Comparison of ENCODE assay signal across 17 cellular contexts in genomic region chr2:215899111-215900074, GRCh38.
A peak's percentile ranks its signal among the peaks of the same experiment; 100 is the strongest.
DNase-seq lines count a peak whose midpoint lies in the region; ATAC-seq, FAIRE-seq and TF ChIP-seq lines count a peak whose summit lies in the region.
"Had no signal": no experiment of that assay in that cellular context is flagged by ENCODE, and none has a peak within 500 bp of the region (broad histone marks: within the 10 kb centered on the region; RNA-seq: fewer than 3 reads in every experiment).

No MANE protein-coding gene starts in this region.

- peak; percentile 86 for DNase-seq in AG08395 (ENCODE audit: low spot score)
- DNase-seq in HFF-Myc (ENCODE audit: extremely low read depth, low read depth) = peak; percentile 45
- DNase-seq in astrocyte (ENCODE audit: low read depth) = peak; percentile 74
- DNase-seq in HuH-7.5 (ENCODE audit: low spot score) = no peak
- no peak for DNase-seq in cortex of kidney (lab: John Stamatoyannopoulos, UW)
- DNase-seq in DMS79 treated with DMSO at 0.1 percent for 48 hours (lab: John Stamatoyannopoulos, UW) = no peak
- DNase-seq: activated CD4-positive, alpha-beta memory T cell treated with anti-CD3 and anti-CD28 coated beads, Interleukin-2, amount 10 ng/mL, durations not matched to agents 7 days and 5 days; activated naive CD8-positive, alpha-beta T cell treated with anti-CD3 and anti-CD28 coated beads for 36 hours; activated T-cell treated with anti-CD3 and anti-CD28 coated beads, Interleukin-2, amount 50 U/mL, for 48 hours; Calu3; esophagus squamous epithelium; GF-D8; NCI-H1436; retina had no signal

- H3K4me2 ChIP-seq in astrocyte (ENCODE audit: low read length) = no peak overlapping the region

- H3K4me1 ChIP-seq in astrocyte (ENCODE audit: insufficient read depth, low read length) = peaks cover 5% of the 10 kb centered on the region
- peaks cover 8 to 30% (median 20%) of the 10 kb centered on the region in 4 donors for H3K4me1 ChIP-seq in liver (ENCODE audit: control insufficient read depth in 4 of 4, insufficient read depth in 4 of 4, low read length in 3 of 4)
- H3K4me1 ChIP-seq: esophagus squamous epithelium had no signal

- H3K36me3 Mint-ChIP-seq in astrocyte (ENCODE audit: low read depth, unreplicated experiment) = no peaks in the 10 kb centered on the region
- H3K36me3 Mint-ChIP-seq: activated naive CD8-positive, alpha-beta T cell treated with anti-CD3 and anti-CD28 coated beads for 36 hours had no signal

- no peak for ATAC-seq in HG03175 (IDR thresholded peaks at IDR 0.05; ENCODE audit: unreplicated experiment)

- FAIRE-seq in astrocyte (lab: Jason Lieb, UNC) = peak; percentile 23

- H3K9me3 ChIP-seq in astrocyte (ENCODE audit: insufficient read depth, low read depth, low read length) = no peaks in the 10 kb centered on the region
- H3K9me3 ChIP-seq in liver (ENCODE audit: control insufficient read depth in 4 of 4, low read length in 3 of 4) = no peaks in the 10 kb centered on the region
- H3K9me3 ChIP-seq: esophagus squamous epithelium had no signal

- no peak overlapping the region for H3K27ac ChIP-seq in astrocyte (ENCODE audit: low read depth, low read length)
- H3K27ac ChIP-seq in liver (ENCODE audit: low read depth in 1 of 2, low read length in 2 of 2) = peak overlapping the region; percentile 25 to 79
- H3K27ac ChIP-seq: cardiac muscle cell, esophagus squamous epithelium had no signal

- H3K36me3 ChIP-seq in astrocyte (ENCODE audit: insufficient read depth, low read length) (no peaks in the 10 kb centered on the region), liver (ENCODE audit: control insufficient read depth in 4 of 4, insufficient read depth in 3 of 4, low read depth in 1 of 4, low read length in 3 of 4) (no peaks in the 10 kb centered on the region)
- H3K36me3 ChIP-seq: cardiac muscle cell, esophagus squamous epithelium had no signal

- H3K4me3 ChIP-seq in HFF-Myc (replicated peaks; ENCODE audit: low read depth, low read length) (no peak overlapping the region), astrocyte (ENCODE audit: insufficient read depth, low read depth, low read length) (no peak overlapping the region), liver (ENCODE audit: low read depth in 1 of 3, low read length in 3 of 3) (no peak overlapping the region)
- H3K4me3 ChIP-seq: cardiac muscle cell, esophagus squamous epithelium had no signal

- H3K9ac ChIP-seq in astrocyte (ENCODE audit: low read length) (no peak overlapping the region), liver (ENCODE audit: low read depth in 1 of 2, low read length in 2 of 2) (no peak overlapping the region)

- no peaks in the 10 kb centered on the region for H3K27me3 Mint-ChIP-seq in astrocyte (ENCODE audit: low read depth, unreplicated experiment)

- TF ChIP-seq RAD21 in liver (IDR thresholded peaks at IDR 0.05) = no peak

- no peaks in the 10 kb centered on the region for H4K20me1 ChIP-seq in astrocyte (ENCODE audit: insufficient read depth, low read length)

- no peaks in the 10 kb centered on the region for H3K79me2 ChIP-seq in astrocyte (ENCODE audit: insufficient read depth, low read length)

- peaks cover 25% of the 10 kb centered on the region for H3K4me1 Mint-ChIP-seq in astrocyte (ENCODE audit: low read depth, unreplicated experiment)
- H3K4me1 Mint-ChIP-seq: activated CD4-positive, alpha-beta memory T cell treated with anti-CD3 and anti-CD28 coated beads, Interleukin-2, amount 10 ng/mL, durations not matched to agents 7 days and 5 days had no signal

- no peak for TF ChIP-seq CTCF in HFF-Myc (IDR thresholded peaks at IDR 0.05; ENCODE audit: low read depth, low read length, missing control alignments)
- TF ChIP-seq CTCF in astrocyte (IDR thresholded peaks at IDR 0.05; ENCODE audit: insufficient read depth, low read depth, low read length) = no peak
- TF ChIP-seq CTCF in liver (IDR thresholded peaks at IDR 0.05; ENCODE audit: low read depth, low read length, missing input control) = no peak

- H2AFZ ChIP-seq in astrocyte (ENCODE audit: low read depth, low read length) = no peak overlapping the region

- H3K27me3 ChIP-seq in astrocyte (ENCODE audit: insufficient read depth, low read length) = no peaks in the 10 kb centered on the region
- H3K27me3 ChIP-seq in liver (ENCODE audit: control insufficient read depth in 4 of 4, insufficient read depth in 4 of 4, low read length in 3 of 4) = no peaks in the 10 kb centered on the region
- H3K27me3 ChIP-seq: cardiac muscle cell, esophagus squamous epithelium had no signal

- peaks cover 4% of the 10 kb centered on the region for H3K9me3 Mint-ChIP-seq in astrocyte (ENCODE audit: unreplicated experiment)
- H3K9me3 Mint-ChIP-seq: activated CD4-positive, alpha-beta memory T cell treated with anti-CD3 and anti-CD28 coated beads, Interleukin-2, amount 10 ng/mL, durations not matched to agents 7 days and 5 days; activated naive CD8-positive, alpha-beta T cell treated with anti-CD3 and anti-CD28 coated beads for 36 hours had no signal

- 91% methylated on average over 14 of the region's 14 CpGs for WGBS in liver

- no peak overlapping the region for H3K4me3 Mint-ChIP-seq in astrocyte (ENCODE audit: unreplicated experiment)
- H3K4me3 Mint-ChIP-seq: activated CD4-positive, alpha-beta memory T cell treated with anti-CD3 and anti-CD28 coated beads, Interleukin-2, amount 10 ng/mL, durations not matched to agents 7 days and 5 days; activated naive CD8-positive, alpha-beta T cell treated with anti-CD3 and anti-CD28 coated beads for 36 hours had no signal

- H3K27ac Mint-ChIP-seq in astrocyte (ENCODE audit: unreplicated experiment) = no peak overlapping the region
- H3K27ac Mint-ChIP-seq: activated CD4-positive, alpha-beta memory T cell treated with anti-CD3 and anti-CD28 coated beads, Interleukin-2, amount 10 ng/mL, durations not matched to agents 7 days and 5 days; activated naive CD8-positive, alpha-beta T cell treated with anti-CD3 and anti-CD28 coated beads for 36 hours had no signal

TF ChIP-seq in liver, 16 proteins besides CTCF, POLR2A, EP300 and RAD21:
- no peak for TF ChIP-seq RXRA (IDR thresholded peaks at IDR 0.05)
- no peak for TF ChIP-seq HNF4G (IDR thresholded peaks at IDR 0.05)
- no peak for TF ChIP-seq FOXA2 (IDR thresholded peaks at IDR 0.05)
- TF ChIP-seq TAF1 (conservative IDR thresholded peaks at IDR 0.05) = no peak
- no peak for TF ChIP-seq SP1 (IDR thresholded peaks at IDR 0.05)
- no peak for TF ChIP-seq NR2F2 (IDR thresholded peaks at IDR 0.05)
- TF ChIP-seq, protein P1, sequence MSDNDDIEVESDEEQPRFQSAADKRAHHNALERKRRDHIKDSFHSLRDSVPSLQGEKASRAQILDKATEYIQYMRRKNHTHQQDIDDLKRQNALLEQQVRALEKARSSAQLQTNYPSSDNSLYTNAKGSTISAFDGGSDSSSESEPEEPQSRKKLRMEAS (IDR thresholded peaks at IDR 0.05) = no peak
- no peak for TF ChIP-seq YY1 (IDR thresholded peaks at IDR 0.05)
- no peak for TF ChIP-seq REST (IDR thresholded peaks at IDR 0.05)
- no peak for TF ChIP-seq ZBTB33 (IDR thresholded peaks at IDR 0.05)
- TF ChIP-seq FOXA1 (IDR thresholded peaks at IDR 0.05) = no peak
- TF ChIP-seq EGR1 (IDR thresholded peaks at IDR 0.05; ENCODE audit: low read depth in 2 of 2) = no peak
- TF ChIP-seq, protein P2, sequence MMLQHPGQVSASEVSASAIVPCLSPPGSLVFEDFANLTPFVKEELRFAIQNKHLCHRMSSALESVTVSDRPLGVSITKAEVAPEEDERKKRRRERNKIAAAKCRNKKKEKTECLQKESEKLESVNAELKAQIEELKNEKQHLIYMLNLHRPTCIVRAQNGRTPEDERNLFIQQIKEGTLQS (IDR thresholded peaks at IDR 0.05) = no peak
- no peak for TF ChIP-seq JUND (IDR thresholded peaks at IDR 0.05)
TF ChIP-seq in liver: peak in this region for 0.

Comparison
In these comparisons a context has a peak if more than half of its experiments do, and no peak if none do; other contexts are left out.
1. DNase-seq: peak in AG08395 (single experiment), HFF-Myc (single experiment) and astrocyte (single experiment); none in HuH-7.5 (single experiment), cortex of kidney (single experiment) and DMS79 treated with DMSO at 0.1 percent for 48 hours (single experiment).